In the genomic region with DNA sequence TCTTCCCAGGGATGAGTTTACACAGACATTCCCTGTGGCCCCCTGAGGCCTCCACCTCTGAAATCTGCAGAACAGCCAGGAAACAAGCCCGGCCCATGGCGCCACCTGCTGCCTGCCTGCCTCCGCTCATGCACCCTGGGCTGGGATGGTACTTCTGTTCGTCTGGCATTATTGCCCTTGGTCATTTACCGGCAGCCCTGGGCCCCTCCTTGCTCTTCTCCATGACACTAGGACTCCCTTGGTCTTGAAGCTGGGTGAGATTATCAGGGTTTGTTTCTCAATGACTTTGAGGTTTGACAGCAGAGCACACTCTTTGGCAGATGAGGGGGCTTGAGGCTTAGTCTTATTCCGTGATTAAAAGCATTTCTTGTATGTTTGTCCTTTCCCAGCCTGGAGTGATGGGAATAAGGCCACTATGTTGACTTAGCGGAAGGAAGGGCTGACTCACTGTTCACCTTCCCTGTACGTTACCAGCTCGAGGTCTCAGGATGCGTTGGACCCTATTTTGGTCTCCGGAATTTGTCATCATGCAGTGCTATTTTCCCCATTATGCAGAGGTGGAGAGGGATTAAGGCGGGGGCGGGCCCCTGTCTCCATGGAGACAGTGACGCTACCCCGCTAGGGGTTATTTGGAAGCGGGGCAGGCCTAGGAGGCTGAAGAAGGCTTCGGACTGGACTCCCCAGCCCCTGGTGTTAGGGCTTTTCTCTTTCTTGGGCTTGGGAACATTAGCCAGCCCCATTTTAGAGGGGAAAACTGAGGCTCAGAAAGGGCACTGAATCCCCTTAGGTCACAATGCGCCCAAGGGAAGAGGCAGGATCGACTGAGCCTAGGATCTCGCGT, we compare ENCODE assay signal across 1 cellular context.
TF ChIP-seq lines count a peak whose summit lies in the region.

No MANE protein-coding gene starts in this region.

TF ChIP-seq in HepG2, 621 proteins besides CTCF, POLR2A, EP300 and RAD21 (continued from another document and continues in another):
- TF ChIP-seq, protein P1, sequence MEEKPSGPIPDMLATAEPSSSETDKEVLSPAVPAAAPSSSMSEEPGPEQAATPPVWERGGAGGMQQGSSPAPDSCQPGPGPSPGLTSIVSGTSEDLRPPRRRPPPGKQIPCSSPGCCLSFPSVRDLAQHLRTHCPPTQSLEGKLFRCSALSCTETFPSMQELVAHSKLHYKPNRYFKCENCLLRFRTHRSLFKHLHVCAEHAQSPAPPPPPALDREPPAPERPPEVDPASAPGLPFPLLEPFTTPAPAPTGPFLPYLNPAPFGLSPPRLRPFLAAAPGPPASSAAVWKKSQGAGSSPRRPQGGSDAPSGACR (CRISPR knock-in tag; IDR thresholded peaks at IDR 0.05): peak; percentile 57; the same call in 1 of the 2 replicates
- TF ChIP-seq ZNF839 (CRISPR knock-in tag; IDR thresholded peaks at IDR 0.05; ENCODE audit: borderline replicate concordance) (no peak), ZNF501 (CRISPR knock-in tag; IDR thresholded peaks at IDR 0.05) (peak; percentile 91; the same call in 1 of the 2 replicates), FOXA1 (IDR thresholded peaks at IDR 0.05) (no peak), FOXA1 (CRISPR knock-in tag; IDR thresholded peaks at IDR 0.05) (peak; percentile 60; the same call in 1 of the 2 replicates), RXRB (CRISPR knock-in tag; IDR thresholded peaks at IDR 0.05; ENCODE audit: borderline replicate concordance) (peak; percentile 7; the same call in 1 of the 2 replicates), ZBTB7A (CRISPR knock-in tag; IDR thresholded peaks at IDR 0.05) (no peak), GABPB1 (CRISPR knock-in tag; IDR thresholded peaks at IDR 0.05) (peak; percentile 40; the same call in 1 of the 2 replicates), ZFP82 (CRISPR knock-in tag; IDR thresholded peaks at IDR 0.05; ENCODE audit: borderline replicate concordance) (no peak), GATAD1 (CRISPR knock-in tag; IDR thresholded peaks at IDR 0.05) (peak; percentile 67), SMAD9 (CRISPR knock-in tag; IDR thresholded peaks at IDR 0.05) (peak; percentile 39; the same call in 1 of the 2 replicates), ARNTL (CRISPR knock-in tag; IDR thresholded peaks at IDR 0.05) (peak; percentile 55; the same call in 1 of the 2 replicates), ZNF598 (CRISPR knock-in tag; IDR thresholded peaks at IDR 0.05; ENCODE audit: borderline replicate concordance) (peak; percentile 32; the same call in 1 of the 2 replicates), CCDC6 (CRISPR knock-in tag; IDR thresholded peaks at IDR 0.05) (0 out of 2 replicates have a peak, but pooled peaks have one; percentile 23), ZNF383 (CRISPR knock-in tag; IDR thresholded peaks at IDR 0.05; ENCODE audit: borderline replicate concordance) (peak; percentile 29; the same call in 1 of the 2 replicates), ZNF776 (CRISPR knock-in tag; IDR thresholded peaks at IDR 0.05) (no peak), ZSCAN31 (CRISPR knock-in tag; IDR thresholded peaks at IDR 0.05; ENCODE audit: low read depth) (peak; percentile 48; the same call in 1 of the 2 replicates), AHR (CRISPR knock-in tag; IDR thresholded peaks at IDR 0.05) (no peak), MIXL1 (CRISPR knock-in tag; IDR thresholded peaks at IDR 0.05) (no peak; the same call in 1 of the 2 replicates), GATAD2A (CRISPR knock-in tag; IDR thresholded peaks at IDR 0.05) (peak; percentile 61; the same call in 1 of the 2 replicates), NR2F6 (IDR thresholded peaks at IDR 0.05) (no peak), NR2F6 (CRISPR knock-in tag; IDR thresholded peaks at IDR 0.05) (0 out of 2 replicates have a peak, but pooled peaks have one; percentile 36), RFX1 (IDR thresholded peaks at IDR 0.05) (peak; percentile 62; the same call in 1 of the 2 replicates), ZNF550 (CRISPR knock-in tag; IDR thresholded peaks at IDR 0.05; ENCODE audit: borderline replicate concordance) (no peak), ZNF274 (CRISPR knock-in tag; IDR thresholded peaks at IDR 0.05) (no peak), ZNF44 (CRISPR knock-in tag; IDR thresholded peaks at IDR 0.05) (0 out of 2 replicates have a peak, but pooled peaks have one; percentile 64)
- TF ChIP-seq, protein P2, sequence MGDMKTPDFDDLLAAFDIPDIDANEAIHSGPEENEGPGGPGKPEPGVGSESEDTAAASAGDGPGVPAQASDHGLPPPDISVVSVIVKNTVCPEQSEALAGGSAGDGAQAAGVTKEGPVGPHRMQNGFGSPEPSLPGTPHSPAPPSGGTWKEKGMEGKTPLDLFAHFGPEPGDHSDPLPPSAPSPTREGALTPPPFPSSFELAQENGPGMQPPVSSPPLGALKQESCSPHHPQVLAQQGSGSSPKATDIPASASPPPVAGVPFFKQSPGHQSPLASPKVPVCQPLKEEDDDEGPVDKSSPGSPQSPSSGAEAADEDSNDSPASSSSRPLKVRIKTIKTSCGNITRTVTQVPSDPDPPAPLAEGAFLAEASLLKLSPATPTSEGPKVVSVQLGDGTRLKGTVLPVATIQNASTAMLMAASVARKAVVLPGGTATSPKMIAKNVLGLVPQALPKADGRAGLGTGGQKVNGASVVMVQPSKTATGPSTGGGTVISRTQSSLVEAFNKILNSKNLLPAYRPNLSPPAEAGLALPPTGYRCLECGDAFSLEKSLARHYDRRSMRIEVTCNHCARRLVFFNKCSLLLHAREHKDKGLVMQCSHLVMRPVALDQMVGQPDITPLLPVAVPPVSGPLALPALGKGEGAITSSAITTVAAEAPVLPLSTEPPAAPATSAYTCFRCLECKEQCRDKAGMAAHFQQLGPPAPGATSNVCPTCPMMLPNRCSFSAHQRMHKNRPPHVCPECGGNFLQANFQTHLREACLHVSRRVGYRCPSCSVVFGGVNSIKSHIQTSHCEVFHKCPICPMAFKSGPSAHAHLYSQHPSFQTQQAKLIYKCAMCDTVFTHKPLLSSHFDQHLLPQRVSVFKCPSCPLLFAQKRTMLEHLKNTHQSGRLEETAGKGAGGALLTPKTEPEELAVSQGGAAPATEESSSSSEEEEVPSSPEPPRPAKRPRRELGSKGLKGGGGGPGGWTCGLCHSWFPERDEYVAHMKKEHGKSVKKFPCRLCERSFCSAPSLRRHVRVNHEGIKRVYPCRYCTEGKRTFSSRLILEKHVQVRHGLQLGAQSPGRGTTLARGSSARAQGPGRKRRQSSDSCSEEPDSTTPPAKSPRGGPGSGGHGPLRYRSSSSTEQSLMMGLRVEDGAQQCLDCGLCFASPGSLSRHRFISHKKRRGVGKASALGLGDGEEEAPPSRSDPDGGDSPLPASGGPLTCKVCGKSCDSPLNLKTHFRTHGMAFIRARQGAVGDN (CRISPR knock-in tag; IDR thresholded peaks at IDR 0.05): peak; percentile 56
- TF ChIP-seq, protein P3, sequence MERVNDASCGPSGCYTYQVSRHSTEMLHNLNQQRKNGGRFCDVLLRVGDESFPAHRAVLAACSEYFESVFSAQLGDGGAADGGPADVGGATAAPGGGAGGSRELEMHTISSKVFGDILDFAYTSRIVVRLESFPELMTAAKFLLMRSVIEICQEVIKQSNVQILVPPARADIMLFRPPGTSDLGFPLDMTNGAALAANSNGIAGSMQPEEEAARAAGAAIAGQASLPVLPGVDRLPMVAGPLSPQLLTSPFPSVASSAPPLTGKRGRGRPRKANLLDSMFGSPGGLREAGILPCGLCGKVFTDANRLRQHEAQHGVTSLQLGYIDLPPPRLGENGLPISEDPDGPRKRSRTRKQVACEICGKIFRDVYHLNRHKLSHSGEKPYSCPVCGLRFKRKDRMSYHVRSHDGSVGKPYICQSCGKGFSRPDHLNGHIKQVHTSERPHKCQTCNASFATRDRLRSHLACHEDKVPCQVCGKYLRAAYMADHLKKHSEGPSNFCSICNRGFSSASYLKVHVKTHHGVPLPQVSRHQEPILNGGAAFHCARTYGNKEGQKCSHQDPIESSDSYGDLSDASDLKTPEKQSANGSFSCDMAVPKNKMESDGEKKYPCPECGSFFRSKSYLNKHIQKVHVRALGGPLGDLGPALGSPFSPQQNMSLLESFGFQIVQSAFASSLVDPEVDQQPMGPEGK (CRISPR knock-in tag; IDR thresholded peaks at IDR 0.05): peak; percentile 35; the same call in 1 of the 2 replicates
- TF ChIP-seq, protein P4, sequence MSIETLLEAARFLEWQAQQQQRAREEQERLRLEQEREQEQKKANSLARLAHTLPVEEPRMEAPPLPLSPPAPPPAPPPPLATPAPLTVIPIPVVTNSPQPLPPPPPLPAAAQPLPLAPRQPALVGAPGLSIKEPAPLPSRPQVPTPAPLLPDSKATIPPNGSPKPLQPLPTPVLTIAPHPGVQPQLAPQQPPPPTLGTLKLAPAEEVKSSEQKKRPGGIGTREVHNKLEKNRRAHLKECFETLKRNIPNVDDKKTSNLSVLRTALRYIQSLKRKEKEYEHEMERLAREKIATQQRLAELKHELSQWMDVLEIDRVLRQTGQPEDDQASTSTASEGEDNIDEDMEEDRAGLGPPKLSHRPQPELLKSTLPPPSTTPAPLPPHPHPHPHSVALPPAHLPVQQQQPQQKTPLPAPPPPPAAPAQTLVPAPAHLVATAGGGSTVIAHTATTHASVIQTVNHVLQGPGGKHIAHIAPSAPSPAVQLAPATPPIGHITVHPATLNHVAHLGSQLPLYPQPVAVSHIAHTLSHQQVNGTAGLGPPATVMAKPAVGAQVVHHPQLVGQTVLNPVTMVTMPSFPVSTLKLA (IDR thresholded peaks at IDR 0.05): no peak
- TF ChIP-seq, protein P5, sequence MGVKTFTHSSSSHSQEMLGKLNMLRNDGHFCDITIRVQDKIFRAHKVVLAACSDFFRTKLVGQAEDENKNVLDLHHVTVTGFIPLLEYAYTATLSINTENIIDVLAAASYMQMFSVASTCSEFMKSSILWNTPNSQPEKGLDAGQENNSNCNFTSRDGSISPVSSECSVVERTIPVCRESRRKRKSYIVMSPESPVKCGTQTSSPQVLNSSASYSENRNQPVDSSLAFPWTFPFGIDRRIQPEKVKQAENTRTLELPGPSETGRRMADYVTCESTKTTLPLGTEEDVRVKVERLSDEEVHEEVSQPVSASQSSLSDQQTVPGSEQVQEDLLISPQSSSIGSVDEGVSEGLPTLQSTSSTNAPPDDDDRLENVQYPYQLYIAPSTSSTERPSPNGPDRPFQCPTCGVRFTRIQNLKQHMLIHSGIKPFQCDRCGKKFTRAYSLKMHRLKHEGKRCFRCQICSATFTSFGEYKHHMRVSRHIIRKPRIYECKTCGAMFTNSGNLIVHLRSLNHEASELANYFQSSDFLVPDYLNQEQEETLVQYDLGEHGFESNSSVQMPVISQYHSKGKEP (CRISPR knock-in tag; IDR thresholded peaks at IDR 0.05): no peak
- TF ChIP-seq, protein P6, sequence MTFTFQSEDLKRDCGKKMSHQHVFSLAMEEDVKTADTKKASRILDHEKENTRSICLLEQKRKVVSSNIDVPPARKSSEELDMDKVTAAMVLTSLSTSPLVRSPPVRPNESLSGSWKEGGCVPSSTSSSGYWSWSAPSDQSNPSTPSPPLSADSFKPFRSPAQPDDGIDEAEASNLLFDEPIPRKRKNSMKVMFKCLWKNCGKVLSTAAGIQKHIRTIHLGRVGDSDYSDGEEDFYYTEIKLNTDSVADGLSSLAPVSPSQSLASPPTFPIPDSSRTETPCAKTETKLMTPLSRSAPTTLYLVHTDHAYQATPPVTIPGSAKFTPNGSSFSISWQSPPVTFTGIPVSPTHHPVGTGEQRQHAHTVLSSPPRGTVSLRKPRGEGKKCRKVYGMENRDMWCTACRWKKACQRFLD (CRISPR knock-in tag; IDR thresholded peaks at IDR 0.05; ENCODE audit: borderline replicate concordance): 0 out of 2 replicates have a peak, but pooled peaks have one; percentile 20
- TF ChIP-seq, protein P7, sequence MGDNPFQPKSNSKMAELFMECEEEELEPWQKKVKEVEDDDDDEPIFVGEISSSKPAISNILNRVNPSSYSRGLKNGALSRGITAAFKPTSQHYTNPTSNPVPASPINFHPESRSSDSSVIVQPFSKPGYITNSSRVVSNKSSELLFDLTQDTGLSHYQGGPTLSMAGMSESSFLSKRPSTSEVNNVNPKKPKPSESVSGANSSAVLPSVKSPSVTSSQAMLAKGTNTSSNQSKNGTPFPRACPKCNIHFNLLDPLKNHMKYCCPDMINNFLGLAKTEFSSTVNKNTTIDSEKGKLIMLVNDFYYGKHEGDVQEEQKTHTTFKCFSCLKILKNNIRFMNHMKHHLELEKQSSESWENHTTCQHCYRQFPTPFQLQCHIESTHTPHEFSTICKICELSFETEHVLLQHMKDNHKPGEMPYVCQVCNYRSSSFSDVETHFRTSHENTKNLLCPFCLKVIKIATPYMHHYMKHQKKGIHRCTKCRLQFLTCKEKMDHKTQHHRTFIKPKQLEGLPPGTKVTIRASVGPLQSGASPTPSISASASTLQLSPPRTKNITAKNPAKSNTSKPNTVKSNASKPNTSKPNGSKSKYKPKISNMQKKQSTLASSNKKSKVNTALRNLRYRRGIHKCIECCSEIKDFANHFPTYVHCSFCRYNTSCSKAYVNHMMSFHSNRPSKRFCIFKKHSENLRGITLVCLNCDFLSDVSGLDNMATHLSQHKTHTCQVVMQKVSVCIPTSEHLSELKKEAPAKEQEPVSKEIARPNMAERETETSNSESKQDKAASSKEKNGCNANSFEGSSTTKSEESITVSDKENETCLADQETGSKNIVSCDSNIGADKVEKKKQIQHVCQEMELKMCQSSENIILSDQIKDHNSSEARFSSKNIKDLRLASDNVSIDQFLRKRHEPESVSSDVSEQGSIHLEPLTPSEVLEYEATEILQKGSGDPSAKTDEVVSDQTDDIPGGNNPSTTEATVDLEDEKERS (CRISPR knock-in tag; IDR thresholded peaks at IDR 0.05): no peak; the same call in 1 of the 2 replicates
- TF ChIP-seq, protein P8, sequence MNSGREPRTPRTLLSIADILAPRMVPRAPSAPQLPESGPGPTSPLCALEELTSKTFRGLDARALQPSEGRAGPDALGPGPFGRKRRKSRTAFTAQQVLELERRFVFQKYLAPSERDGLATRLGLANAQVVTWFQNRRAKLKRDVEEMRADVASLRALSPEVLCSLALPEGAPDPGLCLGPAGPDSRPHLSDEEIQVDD (CRISPR knock-in tag; IDR thresholded peaks at IDR 0.05; ENCODE audit: borderline replicate concordance): no peak
- TF ChIP-seq, protein P9, sequence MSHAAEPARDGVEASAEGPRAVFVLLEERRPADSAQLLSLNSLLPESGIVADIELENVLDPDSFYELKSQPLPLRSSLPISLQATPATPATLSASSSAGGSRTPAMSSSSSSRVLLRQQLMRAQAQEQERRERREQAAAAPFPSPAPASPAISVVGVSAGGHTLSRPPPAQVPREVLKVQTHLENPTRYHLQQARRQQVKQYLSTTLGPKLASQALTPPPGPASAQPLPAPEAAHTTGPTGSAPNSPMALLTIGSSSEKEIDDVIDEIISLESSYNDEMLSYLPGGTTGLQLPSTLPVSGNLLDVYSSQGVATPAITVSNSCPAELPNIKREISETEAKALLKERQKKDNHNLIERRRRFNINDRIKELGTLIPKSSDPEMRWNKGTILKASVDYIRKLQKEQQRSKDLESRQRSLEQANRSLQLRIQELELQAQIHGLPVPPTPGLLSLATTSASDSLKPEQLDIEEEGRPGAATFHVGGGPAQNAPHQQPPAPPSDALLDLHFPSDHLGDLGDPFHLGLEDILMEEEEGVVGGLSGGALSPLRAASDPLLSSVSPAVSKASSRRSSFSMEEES (CRISPR knock-in tag; IDR thresholded peaks at IDR 0.05): 0 out of 2 replicates have a peak, but pooled peaks have one; percentile 32
- TF ChIP-seq, protein P10, sequence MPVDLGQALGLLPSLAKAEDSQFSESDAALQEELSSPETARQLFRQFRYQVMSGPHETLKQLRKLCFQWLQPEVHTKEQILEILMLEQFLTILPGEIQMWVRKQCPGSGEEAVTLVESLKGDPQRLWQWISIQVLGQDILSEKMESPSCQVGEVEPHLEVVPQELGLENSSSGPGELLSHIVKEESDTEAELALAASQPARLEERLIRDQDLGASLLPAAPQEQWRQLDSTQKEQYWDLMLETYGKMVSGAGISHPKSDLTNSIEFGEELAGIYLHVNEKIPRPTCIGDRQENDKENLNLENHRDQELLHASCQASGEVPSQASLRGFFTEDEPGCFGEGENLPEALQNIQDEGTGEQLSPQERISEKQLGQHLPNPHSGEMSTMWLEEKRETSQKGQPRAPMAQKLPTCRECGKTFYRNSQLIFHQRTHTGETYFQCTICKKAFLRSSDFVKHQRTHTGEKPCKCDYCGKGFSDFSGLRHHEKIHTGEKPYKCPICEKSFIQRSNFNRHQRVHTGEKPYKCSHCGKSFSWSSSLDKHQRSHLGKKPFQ (CRISPR knock-in tag; IDR thresholded peaks at IDR 0.05; ENCODE audit: insufficient replicate concordance): peak; percentile 46
